Comparison of ENCODE assay signal across 8 cellular contexts in the genomic region with DNA sequence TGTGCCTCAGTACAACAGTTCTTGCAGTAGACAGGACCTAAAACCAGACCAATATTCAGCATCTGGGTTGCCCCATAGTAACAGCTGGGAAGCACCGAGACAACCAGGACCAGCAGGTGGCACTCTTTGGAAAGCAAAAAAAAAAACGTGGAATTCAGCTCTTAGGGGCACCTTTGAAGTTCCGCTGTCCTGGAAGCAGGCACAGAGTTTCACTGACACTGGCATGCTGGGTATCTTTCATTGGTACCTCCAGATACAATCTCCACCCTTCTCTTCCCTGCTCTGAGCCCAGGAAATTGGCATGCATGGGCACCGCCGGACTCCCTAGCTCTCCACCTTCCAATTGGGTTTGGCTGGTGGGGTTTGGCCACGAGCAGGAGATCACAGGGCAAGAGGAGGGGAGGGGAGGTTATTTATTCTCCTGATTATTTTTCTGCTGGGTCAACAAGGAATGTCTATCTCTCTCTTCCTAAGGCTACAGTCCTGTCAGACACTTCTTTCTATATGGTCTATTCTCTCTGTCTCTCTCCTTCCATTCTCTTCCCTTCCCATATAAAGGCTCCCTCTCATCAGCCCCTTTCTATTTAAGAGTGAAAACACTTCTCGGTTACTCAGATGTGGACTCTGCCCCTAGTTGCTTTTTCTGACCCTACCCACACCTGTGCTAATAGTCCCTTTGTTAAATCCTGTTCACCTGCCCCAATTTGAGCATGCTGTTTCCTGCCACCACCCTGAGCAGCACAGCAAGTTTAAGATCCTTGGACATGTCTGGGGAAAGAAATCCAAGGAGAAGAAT.
A peak's percentile ranks its signal among the peaks of the same experiment; 100 is the strongest.
DNase-seq lines count a peak whose midpoint lies in the region; ATAC-seq and TF ChIP-seq lines count a peak whose summit lies in the region.

No MANE protein-coding gene starts in this region.

- no peaks in the 10 kb centered on the region for H3K36me3 ChIP-seq in OCI-LY1 (ENCODE audit: insufficient read depth, low read length)

- H3K4me2 ChIP-seq in OCI-LY1 (ENCODE audit: low read length) = no peak overlapping the region; the same call in 1 of the 2 replicates

- no peaks in the 10 kb centered on the region for H3K9me2 ChIP-seq in OCI-LY1 (ENCODE audit: low read depth, low read length)

- DNase-seq in DMS153 (lab: John Stamatoyannopoulos, UW) (peak; percentile 18), globus pallidus (ENCODE audit: low spot score) (peak; percentile 53), pons (ENCODE audit: low spot score) (peak; percentile 62), SKM-1 treated with dmso at 0.1 percent for 144 hours (lab: John Stamatoyannopoulos, UW; ENCODE audit: unreplicated experiment) (no peak)
- DNase-seq in activated T-helper 9 cell treated with anti-CD3 and anti-CD28 coated beads, Interleukin-2, amount 50 U/mL, for 16 hours (ENCODE audit: low read depth) = peak; percentile 9

- H3K79me2 ChIP-seq in OCI-LY1 (ENCODE audit: insufficient read depth, low read length) = no peaks in the 10 kb centered on the region

- H2AFZ ChIP-seq in OCI-LY1 (ENCODE audit: low read length) = no peak overlapping the region

- H4K20me1 ChIP-seq in OCI-LY1 (ENCODE audit: insufficient read depth, low read length) = no peaks in the 10 kb centered on the region

- H3K9ac ChIP-seq in OCI-LY1 (ENCODE audit: low read length) = no peak overlapping the region

- H3K4me3 ChIP-seq in OCI-LY1 (ENCODE audit: low read depth, low read length, poor library complexity, severe bottlenecking) = no peak overlapping the region

- no peaks in the 10 kb centered on the region for H3K27me3 ChIP-seq in OCI-LY1 (ENCODE audit: insufficient read depth, low read length)

- H3K9me3 ChIP-seq in OCI-LY1 (ENCODE audit: low read length) = no peaks in the 10 kb centered on the region

- no peaks in the 10 kb centered on the region for H3F3A ChIP-seq in OCI-LY1 (ENCODE audit: insufficient read depth, low read length)

- ATAC-seq in HG03378 (IDR thresholded peaks at IDR 0.05; ENCODE audit: unreplicated experiment) (peak; percentile 38), HG02642 (IDR thresholded peaks at IDR 0.05; ENCODE audit: poor library complexity, unreplicated experiment) (no peak)

- peaks cover 21% of the 10 kb centered on the region for H3K4me1 ChIP-seq in OCI-LY1 (ENCODE audit: insufficient read depth, low read length, severe bottlenecking)

- TF ChIP-seq CTCF in OCI-LY1 (IDR thresholded peaks at IDR 0.05; ENCODE audit: low read length) = peak; percentile 74

- no peak overlapping the region for H3K27ac ChIP-seq in OCI-LY1 (ENCODE audit: low read depth, low read length, poor library complexity, severe bottlenecking)
